ENCODE assay signal across 18 cellular contexts in the genomic region with DNA sequence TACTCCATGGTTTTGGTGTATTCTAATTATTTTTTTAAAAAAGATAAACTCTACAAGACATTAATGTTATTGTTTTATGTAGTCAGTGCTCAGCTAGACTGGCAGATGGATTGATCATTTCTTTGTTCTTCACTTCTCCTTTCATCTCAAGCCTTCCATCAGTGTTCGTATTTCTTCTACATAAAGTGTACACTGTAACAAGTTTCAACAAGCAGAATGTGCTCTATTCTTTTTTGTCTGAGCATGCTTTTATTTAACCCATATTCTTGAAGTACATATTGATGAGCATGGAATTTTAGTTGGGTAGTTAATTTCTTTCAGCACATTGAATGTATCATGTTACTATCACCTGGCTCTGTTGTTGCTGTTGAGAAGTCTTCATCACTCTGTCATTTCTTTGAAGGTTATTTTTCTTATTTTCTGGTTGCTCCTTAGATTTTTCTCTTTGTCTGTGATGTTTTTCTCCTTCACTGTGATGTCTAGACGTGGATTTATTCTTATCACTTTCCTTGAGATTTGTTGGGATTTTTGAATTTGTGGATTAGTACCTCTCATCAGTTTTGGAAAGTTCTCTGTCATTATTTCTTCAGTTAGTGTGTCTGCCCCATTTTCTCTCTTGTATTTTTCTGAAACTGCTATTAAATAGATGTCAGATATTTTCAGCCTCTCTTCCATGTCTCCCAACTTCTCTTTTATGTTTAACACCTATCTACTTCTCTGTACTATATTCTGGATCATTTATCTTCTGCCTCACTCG. TPM values are rescaled to one million over a fixed set of nuclear protein-coding genes. Genes with fewer than 3 reads are reported as not detected.
"Had no signal": no experiment of that assay in that cellular context is flagged by ENCODE, and none has a peak within 500 bp of the region (broad histone marks: within the 10 kb centered on the region; RNA-seq: fewer than 3 reads in every experiment).

No MANE protein-coding gene starts in this region.

- H3K27ac ChIP-seq: esophagus squamous epithelium, lower lobe of right lung, thyroid gland had no signal

- H3K36me3 ChIP-seq: brain microvascular endothelial cell, esophagus squamous epithelium, lower lobe of right lung, thyroid gland had no signal

- H3K4me3 ChIP-seq: esophagus squamous epithelium, lower lobe of right lung, thyroid gland had no signal

- ATAC-seq: activated CD8-positive, alpha-beta T cell treated with anti-CD3 and anti-CD28 coated beads for 36 hours; lower lobe of right lung had no signal

- DNase-seq: activated CD4-positive, alpha-beta T cell treated with anti-CD3 and anti-CD28 coated beads, Interleukin-2, amount 10 ng/mL, durations not matched to agents 24 days and 14 days; activated CD8-positive, alpha-beta T cell treated with anti-CD3 and anti-CD28 coated beads for 36 hours; activated naive CD4-positive, alpha-beta T cell treated with anti-CD3 and anti-CD28 coated beads for 36 hours; activated T-cell treated with anti-CD3 and anti-CD28 coated beads, Interleukin-2, amount 50 U/mL, for 1 hour; anterior cingulate cortex; brain microvascular endothelial cell; effector CD4-positive, alpha-beta T cell; esophagus squamous epithelium; lower lobe of right lung; nephron progenitor cell; occipital lobe; stimulated activated CD4-positive, alpha-beta T cell treated with anti-CD3 and anti-CD28 coated beads, Interleukin-12 subunit alpha, Interleukin-12 subunit beta, amount 100 ng/mL, for 4 hours; stimulated activated CD4-positive, alpha-beta T cell treated with anti-CD3 and anti-CD28 coated beads, Interleukin-1b, Interleukin-23, amount 100 ng/mL, for 48 hours; stimulated activated CD8-positive, alpha-beta memory T cell treated with anti-CD3 and anti-CD28 coated beads, Interleukin-4, amount 100 ng/mL, for 48 hours; stimulated activated naive CD4-positive, alpha-beta T cell treated with Interleukin-2 at 50 U/mL for 16 hours; T1000; thyroid gland had no signal

- H3K9me3 ChIP-seq: esophagus squamous epithelium, lower lobe of right lung, thyroid gland had no signal

- H3K4me1 ChIP-seq: esophagus squamous epithelium, thyroid gland had no signal

- FAIRE-seq: islet of Langerhans had no signal

- H3K27me3 ChIP-seq: brain microvascular endothelial cell, esophagus squamous epithelium, thyroid gland had no signal

RNA-seq across cellular contexts. Expression of a gene that starts 48.5 kb away (rescaled TPM):
- total RNA-seq: activated CD8-positive, alpha-beta T cell treated with anti-CD3 and anti-CD28 coated beads for 36 hours; activated naive CD4-positive, alpha-beta T cell treated with anti-CD3 and anti-CD28 coated beads for 36 hours had no signal
